ENCODE assay signal across 8 cellular contexts in the genomic region with DNA sequence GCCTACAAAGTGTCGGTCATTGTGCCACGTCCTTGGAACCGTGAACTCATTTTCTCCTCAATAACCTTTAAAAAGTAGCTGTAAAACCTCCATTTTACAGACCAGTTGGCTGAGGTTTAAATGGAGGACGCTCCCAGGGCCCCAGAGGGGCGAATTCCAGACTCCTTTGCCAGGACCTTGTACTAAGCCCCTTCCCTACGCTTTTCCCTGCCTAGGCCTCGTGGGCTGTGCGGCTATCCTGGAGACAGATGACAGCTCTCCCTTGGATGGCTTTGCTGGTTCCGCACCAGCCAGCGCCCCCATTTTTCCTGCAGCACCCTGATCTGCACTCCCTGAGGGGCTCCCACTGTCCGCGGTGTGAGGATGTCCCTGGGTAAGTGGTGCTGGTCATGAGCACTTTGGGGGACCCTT. TPM values are rescaled to one million over a fixed set of nuclear protein-coding genes. Genes with fewer than 3 reads are reported as not detected.
DNase-seq lines count a peak whose midpoint lies in the region; ATAC-seq, FAIRE-seq and TF ChIP-seq lines count a peak whose summit lies in the region.

No MANE protein-coding gene starts in this region.

- FAIRE-seq in H1 (lab: Jason Lieb, UNC) = no peak

- TF ChIP-seq POLR2A in NB4 (IDR thresholded peaks at IDR 0.05; ENCODE audit: extremely low read depth, insufficient read length) (no peak), H1 (IDR thresholded peaks at IDR 0.05; ENCODE audit: control extremely low read depth in 1 of 2, low read depth in 2 of 2, low read length in 2 of 2) (no peak)

- H3K4me1 ChIP-seq in BE2C (no peaks in the 10 kb centered on the region), H1 (replicated peaks in 1 of 4; ENCODE audit: control insufficient read depth in 3 of 4, insufficient read depth in 4 of 4, low read length in 3 of 4) (peaks cover 0 to 5% (median 4%) of the 10 kb centered on the region in 4 experiments; a peak in 3 of 7 replicates)

- POLR2A ChIA-PET in H1 (lab: Charles Lee; ENCODE audit: partially characterized antibody) = interaction anchor here (1.1 to 15.7 kb wide), 6 partner anchors 9 to 25 kb away, joined by 3 to 285 read pairs (median 12); a partner anchor contains a TSS

- TF ChIP-seq EP300 in H1 (IDR thresholded peaks at IDR 0.05; ENCODE audit: borderline replicate concordance in 1 of 2, low read depth in 2 of 2, low read length in 2 of 2) = no peak

- ATAC-seq in natural killer cell treated with Interleukin-12 subunit alpha and Interleukin-12 subunit beta and Interleukin-15 and Interleukin-18, amount 100 ng/mL, for 72 hours = no peak
- ATAC-seq in HG02840 (IDR thresholded peaks at IDR 0.05; ENCODE audit: low FRiP score, unreplicated experiment) = no peak
- ATAC-seq in GM21423 (IDR thresholded peaks at IDR 0.05; ENCODE audit: unreplicated experiment) = no peak
- no peak for ATAC-seq in GM18502 (IDR thresholded peaks at IDR 0.05; ENCODE audit: poor library complexity, unreplicated experiment)

- no peak for TF ChIP-seq RAD21 in H1 (IDR thresholded peaks at IDR 0.05 in 1 of 2, conservative IDR thresholded peaks at IDR 0.05 in 1 of 2; ENCODE audit: low read depth in 2 of 2, low read length in 2 of 2)

- H3K4ac ChIP-seq in H1 (replicated peaks; ENCODE audit: insufficient read length, low read depth, low read length) = no peak overlapping the region

- peak overlapping the region in 3 of 4 experiments; percentile 52 to 84 (median 78); a peak in 6 of 7 replicates for H3K9ac ChIP-seq in H1 (replicated peaks in 1 of 4; ENCODE audit: extremely low read depth in 1 of 4, low read depth in 3 of 4, low read length in 3 of 4)

- H3K36me3 Mint-ChIP-seq in natural killer cell treated with Interleukin-12 subunit alpha and Interleukin-12 subunit beta and Interleukin-15 and Interleukin-18, amount 100 ng/mL, for 72 hours = peaks cover 13% of the 10 kb centered on the region

- peaks cover 20% of the 10 kb centered on the region in 2 donors for H3K4me1 Mint-ChIP-seq in natural killer cell treated with Interleukin-12 subunit alpha and Interleukin-12 subunit beta and Interleukin-15 and Interleukin-18, amount 100 ng/mL, for 72 hours (ENCODE audit: low read depth in 2 of 2)

- no peak overlapping the region for H3K18ac ChIP-seq in H1 (ENCODE audit: extremely low read depth, low read length)

- H3K27me3 ChIP-seq in BE2C (no peaks in the 10 kb centered on the region), H1 (replicated peaks in 1 of 4; ENCODE audit: control insufficient read depth in 3 of 4, extremely low read depth in 1 of 4, insufficient read depth in 3 of 4, low read length in 3 of 4) (no peaks in the 10 kb centered on the region; a peak in 2 of 7 replicates)

- H2AFZ ChIP-seq in H1 (ENCODE audit: low read length) = no peak overlapping the region

- no peaks in the 10 kb centered on the region for H3K79me2 ChIP-seq in H1 (ENCODE audit: control insufficient read depth in 1 of 2, insufficient read depth in 2 of 2, low read length in 2 of 2)

- H3K27ac ChIP-seq in H1 (ENCODE audit: low read depth, low read length) = no peak overlapping the region

- no peak overlapping the region for H2BK5ac ChIP-seq in H1 (ENCODE audit: low read depth, low read length)

- no peak overlapping the region for H3K56ac ChIP-seq in H1 (replicated peaks; ENCODE audit: insufficient read length, low read depth, low read length)

- no peak overlapping the region for H2BK15ac ChIP-seq in H1 (ENCODE audit: low read length)

- H3K9me3 Mint-ChIP-seq in natural killer cell treated with Interleukin-12 subunit alpha and Interleukin-12 subunit beta and Interleukin-15 and Interleukin-18, amount 100 ng/mL, for 72 hours = no peaks in the 10 kb centered on the region

- H2AK5ac ChIP-seq in H1 (ENCODE audit: low read depth, low read length) = no peak overlapping the region

- no peak overlapping the region; the same call in 1 of the 2 replicates for H2BK12ac ChIP-seq in H1 (ENCODE audit: low read depth, low read length)

- H3K4me2 ChIP-seq in H1 (ENCODE audit: insufficient read depth in 1 of 2, low read depth in 2 of 2, low read length in 2 of 2) = peak overlapping the region; percentile 54 to 93

- no peak overlapping the region for H4K91ac ChIP-seq in H1 (replicated peaks; ENCODE audit: insufficient read length, low read length)

- peaks cover 5 to 7% of the 10 kb centered on the region in 2 donors for H3K27me3 Mint-ChIP-seq in natural killer cell treated with Interleukin-12 subunit alpha and Interleukin-12 subunit beta and Interleukin-15 and Interleukin-18, amount 100 ng/mL, for 72 hours

- H3K23me2 ChIP-seq in H1 (ENCODE audit: low read depth, low read length) = no peaks in the 10 kb centered on the region; the same call in 1 of the 2 replicates

- H4K5ac ChIP-seq in H1 (ENCODE audit: insufficient read length, low read depth, low read length) = no peak overlapping the region

- H3K36me3 ChIP-seq in BE2C = peaks cover 10% of the 10 kb centered on the region
- peaks cover 0 to 15% (median 6%) of the 10 kb centered on the region in 4 experiments; a peak in 4 of 8 replicates for H3K36me3 ChIP-seq in H1 (ENCODE audit: control insufficient read depth in 2 of 4, insufficient read depth in 4 of 4, low read length in 3 of 4)

- peak overlapping the region; percentile 94; the same call in 1 of the 2 replicates for H4K8ac ChIP-seq in H1 (ENCODE audit: extremely low read depth, insufficient read depth, low read length)

- no peaks in the 10 kb centered on the region for H3K9me3 ChIP-seq in BE2C
- H3K9me3 ChIP-seq in H1 (ENCODE audit: insufficient read depth in 2 of 2, low read depth in 1 of 2, low read length in 1 of 2) = no peaks in the 10 kb centered on the region

- H3K4me3 ChIP-seq in BE2C (ENCODE audit: low read depth, low read length) (peak overlapping the region; percentile 98), NB4 (ENCODE audit: low read depth, low read length) (peak overlapping the region; percentile 87), H1 (ENCODE audit: extremely low read depth in 1 of 4, insufficient read depth in 2 of 4, low read depth in 3 of 4, low read length in 4 of 4) (peak overlapping the region; percentile 37 to 87 (median 79))

- H3K23ac ChIP-seq in H1 (ENCODE audit: insufficient read length) = no peak overlapping the region

- peak overlapping the region; percentile 83 for H3K4me3 Mint-ChIP-seq in natural killer cell treated with Interleukin-12 subunit alpha and Interleukin-12 subunit beta and Interleukin-15 and Interleukin-18, amount 100 ng/mL, for 72 hours

- peaks cover 3% of the 10 kb centered on the region; the same call in 1 of the 2 replicates for H3K79me1 ChIP-seq in H1 (ENCODE audit: low read depth, low read length)

- no peak overlapping the region for H2BK120ac ChIP-seq in H1 (replicated peaks; ENCODE audit: low read depth, low read length)

- WGBS in H1 (ENCODE audit: extremely low coverage in 1 of 2, insufficient coverage in 1 of 2, insufficient read length in 1 of 2, insufficient replicate concordance in 2 of 2, low coverage in 1 of 2, low lambda C conversion rate in 2 of 2, missing lambda C conversion rate in 1 of 2), 2 experiments = 75% methylated on average over 12 of the region's 12 CpGs; no CpG with 5 or more reads in 1 of the 2 experiments

- no peak for TF ChIP-seq CTCF in BE2C (IDR thresholded peaks at IDR 0.05; ENCODE audit: low read depth, low read length)
- TF ChIP-seq CTCF in NB4 (IDR thresholded peaks at IDR 0.05; ENCODE audit: low read depth, low read length) = no peak
- TF ChIP-seq CTCF in H1 (IDR thresholded peaks at IDR 0.05; ENCODE audit: control extremely low read depth in 1 of 3, insufficient read depth in 1 of 3, low read depth in 1 of 3, low read length in 3 of 3) = no peak

- H2BK20ac ChIP-seq in H1 (ENCODE audit: low read length) = no peak overlapping the region

- H4K20me1 ChIP-seq in H1 (replicated peaks in 1 of 2; ENCODE audit: control insufficient read depth in 1 of 2, insufficient read depth in 2 of 2, low read length in 2 of 2) = no peaks in the 10 kb centered on the region

- H3K27ac Mint-ChIP-seq in natural killer cell treated with Interleukin-12 subunit alpha and Interleukin-12 subunit beta and Interleukin-15 and Interleukin-18, amount 100 ng/mL, for 72 hours = peak overlapping the region; percentile 82 to 86

- CTCF ChIA-PET in H1 (lab: Charles Lee; ENCODE audit: partially characterized antibody) = interaction anchor here (1.0 to 5.9 kb wide), 13 partner anchors 10 to 203 kb away, joined by 3 to 85 read pairs (median 5); a partner anchor contains a TSS

- no peak for DNase-seq in BE2C
- no peak for DNase-seq in NB4 (ENCODE audit: low read depth)
- DNase-seq in H1 (ENCODE audit: low read depth in 1 of 2, low spot score in 2 of 2) = no peak
- DNase-seq in natural killer cell treated with Interleukin-12 subunit alpha and Interleukin-12 subunit beta and Interleukin-15 and Interleukin-18, amount 100 ng/mL, for 72 hours (ENCODE audit: low spot score) = no peak
- DNase-seq in CD1c-positive myeloid dendritic cell (ENCODE audit: extremely low spot score) = no peak

- no peak overlapping the region for H3K14ac ChIP-seq in H1 (ENCODE audit: insufficient read length)

RNA-seq across cellular contexts. Expression of a gene that starts 12.1 kb away (rescaled TPM):
- 150 TPM for polyA plus RNA-seq in BE2C (2012; ENCODE audit: insufficient read depth, insufficient read length, low read depth)
- total RNA-seq in H1 (2021; fragmentation: NEBNext Ultra II Directional; extraction: Animal tissue kit (Norgen Biotek cat#: 25700)) = 59.8 and 63.1 TPM in 2 replicates
- polyA plus RNA-seq in H1 (2011; rRNA removed) = 59.4 and 74.4 TPM in 2 replicates
- polyA plus RNA-seq in H1 (2011; cell fraction: cytosol; rRNA removed) = 64.2 TPM
- 124 TPM for polyA plus RNA-seq in H1 (2011; cell fraction: nucleus; rRNA removed)
- polyA plus RNA-seq in H1 (2012, experiment 1 of 2) = 52.5 to 70.9 TPM (median 66.4 TPM) in 4 replicates
- 64.6 TPM for polyA plus RNA-seq in H1 (2012, experiment 2 of 2)
- 64.7 TPM for polyA plus RNA-seq in H1 (2013, experiment 1 of 2)
- polyA plus RNA-seq in H1 (2013, experiment 2 of 2) = 63.4 TPM
- polyA minus RNA-seq in H1 (2011; rRNA and poly(A)+ RNA removed) = 38.6 and 54.0 TPM in 2 replicates
- polyA minus RNA-seq in H1 (2011; cell fraction: cytosol; rRNA and poly(A)+ RNA removed) = 35.5 TPM
- polyA minus RNA-seq in H1 (2011; cell fraction: nucleus; rRNA and poly(A)+ RNA removed) = 66.0 TPM
- 100 to 1,000 TPM in 1 of 2 donors, 10 to 100 TPM in 1; 71.4 to 182 TPM for total RNA-seq in natural killer cell treated with Interleukin-12 subunit alpha and Interleukin-12 subunit beta and Interleukin-15 and Interleukin-18, amount 100 ng/mL, for 72 hours

RNA-seq across cellular contexts. Expression of a gene that starts 25.4 kb away (rescaled TPM):
- 25.5 TPM for polyA plus RNA-seq in BE2C (2012; ENCODE audit: insufficient read depth, insufficient read length, low read depth)
- total RNA-seq in H1 (2021; fragmentation: NEBNext Ultra II Directional; extraction: Animal tissue kit (Norgen Biotek cat#: 25700)) = 33.8 and 35.1 TPM in 2 replicates
- polyA plus RNA-seq in H1 (2011; rRNA removed) = 9.2 and 10.6 TPM in 2 replicates
- 11.4 TPM for polyA plus RNA-seq in H1 (2011; cell fraction: cytosol; rRNA removed)
- polyA plus RNA-seq in H1 (2011; cell fraction: nucleus; rRNA removed) = 14.1 TPM
- polyA plus RNA-seq in H1 (2012, experiment 1 of 2) = 13.1 to 23.1 TPM (median 17.6 TPM) in 4 replicates
- polyA plus RNA-seq in H1 (2012, experiment 2 of 2) = 1.3 TPM
- polyA plus RNA-seq in H1 (2013, experiment 1 of 2) = 15.9 TPM
- polyA plus RNA-seq in H1 (2013, experiment 2 of 2) = 14.4 TPM
- polyA minus RNA-seq in H1 (2011; rRNA and poly(A)+ RNA removed) = 38.8 and 46.1 TPM in 2 replicates
- polyA minus RNA-seq in H1 (2011; cell fraction: cytosol; rRNA and poly(A)+ RNA removed) = 21.9 TPM
- polyA minus RNA-seq in H1 (2011; cell fraction: nucleus; rRNA and poly(A)+ RNA removed) = 55.1 TPM
- total RNA-seq in natural killer cell treated with Interleukin-12 subunit alpha and Interleukin-12 subunit beta and Interleukin-15 and Interleukin-18, amount 100 ng/mL, for 72 hours = 10 to 100 TPM; 37.7 to 41.4 TPM
